12 cellular contexts compared by ENCODE assay signal in the genomic region with DNA sequence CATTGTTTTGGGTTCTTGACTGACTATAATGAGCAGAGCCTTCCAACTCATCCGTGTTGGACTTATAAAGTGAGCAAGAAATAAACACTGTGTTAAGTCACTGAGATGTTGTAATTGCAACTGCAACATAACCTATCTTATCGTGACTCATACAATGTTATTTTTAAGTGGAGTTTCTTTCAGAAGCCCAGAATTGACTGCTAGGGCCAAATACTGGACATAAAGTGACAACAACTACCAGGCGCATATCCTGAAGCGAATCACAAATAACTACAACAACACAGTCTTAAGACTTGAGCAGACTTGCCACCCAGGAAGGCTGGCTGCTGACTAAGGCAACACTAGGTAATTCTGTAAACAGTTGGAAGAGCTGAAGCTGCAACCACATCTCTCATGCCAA.
DNase-seq lines count a peak whose midpoint lies in the region; ATAC-seq, FAIRE-seq and TF ChIP-seq lines count a peak whose summit lies in the region.
"Had no signal": no experiment of that assay in that cellular context is flagged by ENCODE, and none has a peak within 500 bp of the region (broad histone marks: within the 10 kb centered on the region; RNA-seq: fewer than 3 reads in every experiment).

No MANE protein-coding gene starts in this region.

- no peaks in the 10 kb centered on the region for H3K79me2 ChIP-seq in H1 (ENCODE audit: control insufficient read depth in 1 of 2, insufficient read depth in 2 of 2, low read length in 2 of 2)

- no peaks in the 10 kb centered on the region for H3K79me1 ChIP-seq in H1 (ENCODE audit: low read depth, low read length)

- H4K5ac ChIP-seq in H1 (ENCODE audit: insufficient read length, low read depth, low read length), result no peak overlapping the region

- POLR2A ChIA-PET in AG04450 (lab: Yijun Ruan, JAX) (no interaction called here), H1 (lab: Charles Lee; ENCODE audit: partially characterized antibody) (no interaction called here)

- peak; percentile 33 for ATAC-seq in left lung

- no peak overlapping the region for H3K56ac ChIP-seq in H1 (replicated peaks; ENCODE audit: insufficient read length, low read depth, low read length)

- no peaks in the 10 kb centered on the region for H4K20me1 ChIP-seq in H1 (replicated peaks in 1 of 2; ENCODE audit: control insufficient read depth in 1 of 2, insufficient read depth in 2 of 2, low read length in 2 of 2)

- no peak overlapping the region for H2BK15ac ChIP-seq in H1 (ENCODE audit: low read length)

- H3K4me1 Mint-ChIP-seq in Calu3 (ENCODE audit: low read depth, unreplicated experiment), result peaks cover 18% of the 10 kb centered on the region

- H3K4me3 Mint-ChIP-seq in Calu3 (ENCODE audit: low read depth, unreplicated experiment), result no peak overlapping the region

- no peak overlapping the region for H3K27ac Mint-ChIP-seq in Calu3 (ENCODE audit: unreplicated experiment)

- no peak overlapping the region for H3K4me3 ChIP-seq in AG04450 (ENCODE audit: low read depth, low read length)
- no peak overlapping the region for H3K4me3 ChIP-seq in MG63
- no peak overlapping the region for H3K4me3 ChIP-seq in H1 (ENCODE audit: extremely low read depth in 1 of 4, insufficient read depth in 2 of 4, low read depth in 3 of 4, low read length in 4 of 4)
- H3K4me3 ChIP-seq in left lung, result no peak overlapping the region
- H3K4me3 ChIP-seq: ascending aorta had no signal

- no peaks in the 10 kb centered on the region for H3K27me3 Mint-ChIP-seq in Calu3 (ENCODE audit: unreplicated experiment)

- no peak overlapping the region for H3K9ac ChIP-seq in H1 (replicated peaks in 1 of 4; ENCODE audit: extremely low read depth in 1 of 4, low read depth in 3 of 4, low read length in 3 of 4)

- DNase-seq in AG04450 (ENCODE audit: low read depth, low spot score), result peak; percentile 63
- DNase-seq in MG63, result peak; percentile 54
- no peak for DNase-seq in H1 (ENCODE audit: low read depth in 1 of 2, low spot score in 2 of 2)
- DNase-seq in left lung, result no peak
- no peak for DNase-seq in NCI-H510A (lab: John Stamatoyannopoulos, UW)
- DNase-seq in Calu3, result no peak
- DNase-seq in urothelium cell line (ENCODE audit: low spot score), result no peak
- no peak for DNase-seq in GF-D8 (lab: John Stamatoyannopoulos, UW)
- DNase-seq: AML-193, SHP77 had no signal

- no peak overlapping the region for H2BK120ac ChIP-seq in H1 (replicated peaks; ENCODE audit: low read depth, low read length)

- H3K27ac ChIP-seq in AG04450 (ENCODE audit: low read depth, low read length) (peak overlapping the region; percentile 55), H1 (ENCODE audit: low read depth, low read length) (no peak overlapping the region), left lung (no peak overlapping the region)
- H3K27ac ChIP-seq: ascending aorta, VCaP had no signal

- TF ChIP-seq EP300 in H1 (IDR thresholded peaks at IDR 0.05; ENCODE audit: borderline replicate concordance in 1 of 2, low read depth in 2 of 2, low read length in 2 of 2), result no peak

- no peak overlapping the region for H2BK12ac ChIP-seq in H1 (ENCODE audit: low read depth, low read length)

- H3K36me3 ChIP-seq in MG63, result no peaks in the 10 kb centered on the region
- H3K36me3 ChIP-seq in H1 (ENCODE audit: control insufficient read depth in 2 of 4, insufficient read depth in 4 of 4, low read length in 3 of 4), result no peaks in the 10 kb centered on the region
- no peaks in the 10 kb centered on the region for H3K36me3 ChIP-seq in left lung
- H3K36me3 ChIP-seq: ascending aorta had no signal

- no peak overlapping the region for H4K8ac ChIP-seq in H1 (ENCODE audit: extremely low read depth, insufficient read depth, low read length)

- H3K36me3 Mint-ChIP-seq in Calu3 (ENCODE audit: insufficient read depth, unreplicated experiment), result no peaks in the 10 kb centered on the region

- no TSS peak for BruUV-seq in Calu3 (replicated peaks; lab: Mats Ljungman, UMichigan)

- TF ChIP-seq POLR2A in H1 (IDR thresholded peaks at IDR 0.05; ENCODE audit: control extremely low read depth in 1 of 2, low read depth in 2 of 2, low read length in 2 of 2), result no peak

- no peak overlapping the region for H3K4me2 ChIP-seq in H1 (ENCODE audit: insufficient read depth in 1 of 2, low read depth in 2 of 2, low read length in 2 of 2)

- H2BK5ac ChIP-seq in H1 (ENCODE audit: low read depth, low read length), result no peak overlapping the region

- H3K14ac ChIP-seq in H1 (ENCODE audit: insufficient read length), result no peak overlapping the region

- H3K23me2 ChIP-seq in H1 (ENCODE audit: low read depth, low read length), result no peaks in the 10 kb centered on the region

- H3K4me1 ChIP-seq in H1 (replicated peaks in 1 of 4; ENCODE audit: control insufficient read depth in 3 of 4, insufficient read depth in 4 of 4, low read length in 3 of 4) (no peaks in the 10 kb centered on the region), left lung (no peaks in the 10 kb centered on the region)
- H3K4me1 ChIP-seq: ascending aorta had no signal

- H4K91ac ChIP-seq in H1 (replicated peaks; ENCODE audit: insufficient read length, low read length), result no peak overlapping the region

- H3K4ac ChIP-seq in H1 (replicated peaks; ENCODE audit: insufficient read length, low read depth, low read length), result no peak overlapping the region

- H3K9me3 ChIP-seq in AG04450 (ENCODE audit: control insufficient read depth, insufficient read depth, low read length), result no peaks in the 10 kb centered on the region
- H3K9me3 ChIP-seq in MG63, result no peaks in the 10 kb centered on the region
- H3K9me3 ChIP-seq in H1 (ENCODE audit: insufficient read depth in 2 of 2, low read depth in 1 of 2, low read length in 1 of 2), result no peaks in the 10 kb centered on the region
- no peaks in the 10 kb centered on the region for H3K9me3 ChIP-seq in left lung
- H3K9me3 ChIP-seq: ascending aorta had no signal

- H2AFZ ChIP-seq in H1 (ENCODE audit: low read length), result peak overlapping the region; percentile 17; the same call in 1 of the 2 replicates

- intact Hi-C loops in left lung (cut with DNase I) (no loop called here), Calu3 (cut with micrococcal nuclease; ENCODE audit: unreplicated experiment) (loop anchor here (10.0 kb wide), 2 partner anchors 236 to 464 kb away; no protein-coding TSS in a partner anchor)

- no peak overlapping the region for H3K18ac ChIP-seq in H1 (ENCODE audit: extremely low read depth, low read length)

- H3K9me3 Mint-ChIP-seq in Calu3 (ENCODE audit: low read depth, unreplicated experiment), result no peaks in the 10 kb centered on the region

- 94% methylated on average over 4 of the region's 4 CpGs; no CpG with 5 or more reads in 1 of the 2 experiments for WGBS in H1 (ENCODE audit: extremely low coverage in 1 of 2, insufficient coverage in 1 of 2, insufficient read length in 1 of 2, insufficient replicate concordance in 2 of 2, low coverage in 1 of 2, low lambda C conversion rate in 2 of 2, missing lambda C conversion rate in 1 of 2), 2 experiments

- TF ChIP-seq RAD21 in H1 (IDR thresholded peaks at IDR 0.05 in 1 of 2, conservative IDR thresholded peaks at IDR 0.05 in 1 of 2; ENCODE audit: low read depth in 2 of 2, low read length in 2 of 2), result no peak

- no peak overlapping the region for H2BK20ac ChIP-seq in H1 (ENCODE audit: low read length)

- TF ChIP-seq CTCF in AG04450 (IDR thresholded peaks at IDR 0.05; ENCODE audit: low read depth, low read length) (no peak), H1 (IDR thresholded peaks at IDR 0.05; ENCODE audit: control extremely low read depth in 1 of 3, insufficient read depth in 1 of 3, low read depth in 1 of 3, low read length in 3 of 3) (no peak), left lung (IDR thresholded peaks at IDR 0.05) (no peak), Calu3 (IDR thresholded peaks at IDR 0.05; ENCODE audit: unreplicated experiment) (no peak)

- CTCF ChIA-PET in AG04450 (lab: Charles Lee) (no interaction called here), H1 (lab: Charles Lee; ENCODE audit: partially characterized antibody) (no interaction called here), Calu3 (lab: Charles Lee) (interaction anchor here (0.6 kb wide), 2 partner anchors 9 to 381 kb away, joined by 3 read pairs; no protein-coding TSS in a partner anchor)

- no peak overlapping the region for H3K23ac ChIP-seq in H1 (ENCODE audit: insufficient read length)

- H3K27me3 ChIP-seq in AG04450 (ENCODE audit: control insufficient read depth, insufficient read depth, low read length) (no peaks in the 10 kb centered on the region), MG63 (no peaks in the 10 kb centered on the region), H1 (replicated peaks in 1 of 4; ENCODE audit: control insufficient read depth in 3 of 4, extremely low read depth in 1 of 4, insufficient read depth in 3 of 4, low read length in 3 of 4) (peaks cover 0 to 1% (median 0%) of the 10 kb centered on the region in 4 experiments; a peak in 1 of 7 replicates), left lung (no peaks in the 10 kb centered on the region)
- H3K27me3 ChIP-seq: ascending aorta had no signal

- no peak overlapping the region for H2AK5ac ChIP-seq in H1 (ENCODE audit: low read depth, low read length)

- FAIRE-seq in H1 (lab: Jason Lieb, UNC) (no peak), urothelium cell line (lab: Jason Lieb, UNC) (no peak)

TF ChIP-seq in H1, 55 proteins besides CTCF, POLR2A, EP300 and RAD21:
- TF ChIP-seq, protein P1, sequence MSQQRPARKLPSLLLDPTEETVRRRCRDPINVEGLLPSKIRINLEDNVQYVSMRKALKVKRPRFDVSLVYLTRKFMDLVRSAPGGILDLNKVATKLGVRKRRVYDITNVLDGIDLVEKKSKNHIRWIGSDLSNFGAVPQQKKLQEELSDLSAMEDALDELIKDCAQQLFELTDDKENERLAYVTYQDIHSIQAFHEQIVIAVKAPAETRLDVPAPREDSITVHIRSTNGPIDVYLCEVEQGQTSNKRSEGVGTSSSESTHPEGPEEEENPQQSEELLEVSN (IDR thresholded peaks at IDR 0.05), result no peak
- no peak for TF ChIP-seq CBX8 (IDR thresholded peaks at IDR 0.05; ENCODE audit: borderline replicate concordance, low read depth, low read length)
- TF ChIP-seq CHD2 (IDR thresholded peaks at IDR 0.05; ENCODE audit: low read length), result no peak
- TF ChIP-seq MAX (IDR thresholded peaks at IDR 0.05), result no peak
TF ChIP-seq in H1: peak in this region for 0.

Comparison
In these comparisons a context has a peak if more than half of its experiments do, and no peak if none do; other contexts are left out.
1. DNase-seq: peak in AG04450 (single experiment) and MG63 (single experiment); none in H1 (0 of 2), left lung (0 of 2), NCI-H510A (single experiment), Calu3 (single experiment), urothelium cell line (single experiment) and GF-D8 (single experiment).